7 cellular contexts compared by ENCODE assay signal in the genomic region with DNA sequence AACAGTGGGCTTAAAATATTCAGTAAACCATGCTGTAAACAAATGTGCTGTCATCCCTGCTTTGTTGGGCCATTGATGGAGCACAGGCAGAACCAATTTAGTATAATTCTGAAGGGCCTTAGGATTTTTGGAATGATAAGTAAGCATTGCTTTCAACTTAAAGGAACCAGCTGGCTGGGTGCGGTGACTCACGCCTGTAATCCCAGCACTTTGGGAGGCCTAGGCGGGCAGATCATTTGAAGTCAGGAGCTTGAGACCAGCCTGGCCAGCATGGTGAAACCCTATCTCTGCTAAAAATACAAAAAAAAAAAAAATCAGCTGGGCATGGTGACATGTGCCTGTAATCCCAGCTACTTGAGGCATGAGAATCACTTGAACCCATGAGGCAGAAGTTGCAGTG. TPM values are rescaled to one million over a fixed set of nuclear protein-coding genes. Genes with fewer than 3 reads are reported as not detected.
"Had no signal": no experiment of that assay in that cellular context is flagged by ENCODE, and none has a peak within 500 bp of the region (broad histone marks: within the 10 kb centered on the region; RNA-seq: fewer than 3 reads in every experiment).

No MANE protein-coding gene starts in this region.

RNA-seq across cellular contexts. Expression of a gene that starts 4.1 kb away (rescaled TPM):
- total RNA-seq: GM23248, GM23338, H1 had no signal

RNA-seq across cellular contexts. Expression of a gene that starts 41.4 kb away (rescaled TPM):
- total RNA-seq: GM23248, HFFc6 had no signal

RNA-seq across cellular contexts. Expression of a gene that starts 41.6 kb away (rescaled TPM):
- total RNA-seq: GM23248, GM23338, H1, H7, H9, HFFc6 had no signal
- polyA plus RNA-seq: GM23248, GM23338, H1 had no signal

RNA-seq across cellular contexts. Expression of a gene that starts 50.0 kb away (rescaled TPM):
- total RNA-seq: GM23248, GM23338, H1, H4, H7, H9 had no signal
- polyA plus RNA-seq: GM23338, H1 had no signal
